Comparison of ENCODE assay signal across 8 cellular contexts in the genomic region with DNA sequence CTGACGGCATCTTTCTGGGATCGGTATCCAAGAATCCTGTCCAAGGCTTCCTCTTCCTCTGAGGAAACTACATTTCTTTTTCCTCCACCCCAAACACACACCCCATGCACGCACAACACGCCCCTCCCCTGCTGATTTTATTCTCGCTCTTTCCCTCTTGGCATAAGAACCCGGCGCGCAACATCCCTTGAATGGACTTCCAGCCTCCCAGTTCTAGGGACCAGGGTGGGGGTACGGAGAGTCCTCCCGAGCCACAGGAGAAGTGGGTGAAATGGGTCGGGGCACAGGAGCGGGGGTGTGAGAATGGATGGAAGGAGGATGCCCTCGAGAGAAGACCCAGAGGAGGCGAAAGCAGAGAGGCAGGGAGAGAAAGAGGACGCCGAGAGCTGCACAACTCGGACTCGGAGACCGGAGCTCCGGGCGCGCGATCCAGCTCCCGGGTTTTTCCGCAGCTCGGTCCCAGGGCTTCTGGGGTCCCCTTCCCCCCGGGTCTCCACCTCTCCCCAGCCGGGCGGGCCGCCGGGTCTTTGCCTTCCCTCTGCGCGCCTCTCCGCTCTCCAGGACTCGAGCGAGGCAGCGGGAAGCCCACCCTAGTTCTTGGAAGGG. TPM values are rescaled to one million over a fixed set of nuclear protein-coding genes. Genes with fewer than 3 reads are reported as not detected.
DNase-seq lines count a peak whose midpoint lies in the region; ATAC-seq and TF ChIP-seq lines count a peak whose summit lies in the region.

No MANE protein-coding gene starts in this region.

- peaks cover 2% of the 10 kb centered on the region for H3K36me3 Mint-ChIP-seq in T-helper 17 cell (ENCODE audit: low read depth)
- H3K36me3 Mint-ChIP-seq in stimulated activated memory B cell treated with anti-CD40 and anti-IgM and Interleukin-4, amounts not matched to agents 10 μg/mL and 1 μg/mL and 100 μg/mL, for 72 hours = no peaks in the 10 kb centered on the region

- intact Hi-C loops in right lobe of liver (cut with DNase I) = loop anchor here in 1 of 2 donors (10.0 kb wide), 1 partner anchor 103 kb away; no protein-coding TSS in a partner anchor

- peaks cover 64% of the 10 kb centered on the region for H3K27me3 Mint-ChIP-seq in T-helper 17 cell
- H3K27me3 Mint-ChIP-seq in stimulated activated memory B cell treated with anti-CD40 and anti-IgM and Interleukin-4, amounts not matched to agents 10 μg/mL and 1 μg/mL and 100 μg/mL, for 72 hours = peaks cover 38% of the 10 kb centered on the region

- peak overlapping the region; percentile 58 for H3K27ac ChIP-seq in ectodermal cell (ENCODE audit: insufficient read depth, low read depth, low read length, poor library complexity, severe bottlenecking)
- H3K27ac ChIP-seq in right lobe of liver = peak overlapping the region; percentile 18 to 73 (median 67)

- ATAC-seq in T-helper 17 cell = no peak
- peak; percentile 14 to 52 (median 22) for ATAC-seq in right lobe of liver
- no peak for ATAC-seq in stimulated activated memory B cell treated with anti-CD40 and anti-IgM and Interleukin-4, amounts not matched to agents 10 μg/mL and 1 μg/mL and 100 μg/mL, for 72 hours
- ATAC-seq in GM21576 (IDR thresholded peaks at IDR 0.05; ENCODE audit: unreplicated experiment) = no peak

- H3K4me3 Mint-ChIP-seq in T-helper 17 cell = peak overlapping the region; percentile 91
- peak overlapping the region; percentile 87 for H3K4me3 Mint-ChIP-seq in stimulated activated memory B cell treated with anti-CD40 and anti-IgM and Interleukin-4, amounts not matched to agents 10 μg/mL and 1 μg/mL and 100 μg/mL, for 72 hours

- H3K36me3 ChIP-seq in ectodermal cell (ENCODE audit: control insufficient read depth, insufficient read depth, low read length) (no peaks in the 10 kb centered on the region), right lobe of liver (no peaks in the 10 kb centered on the region)

- H3K9me3 ChIP-seq in T-helper 17 cell (ENCODE audit: control insufficient read depth, low read length, poor library complexity, severe bottlenecking) (no peaks in the 10 kb centered on the region), ectodermal cell (ENCODE audit: control insufficient read depth, low read length) (no peaks in the 10 kb centered on the region), right lobe of liver (no peaks in the 10 kb centered on the region)

- DNase-seq in AG10803 (ENCODE audit: low read depth) = peak; percentile 61
- peak; percentile 43 for DNase-seq in HK-2 (ENCODE audit: unreplicated experiment)
- peak in 2 of 3 donors; percentile 7 to 8 for DNase-seq in T-helper 17 cell
- DNase-seq in right lobe of liver = peak; percentile 59 to 76 (median 68)
- DNase-seq in GF-D8 (lab: John Stamatoyannopoulos, UW) = no peak

- TF ChIP-seq CTCF in AG10803 (conservative IDR thresholded peaks at IDR 0.05; ENCODE audit: low read length) (no peak), right lobe of liver (IDR thresholded peaks at IDR 0.05) (no peak)

- H3K4me3 ChIP-seq in AG10803 (ENCODE audit: low read length) (peak overlapping the region; percentile 77), ectodermal cell (ENCODE audit: insufficient read depth, low read depth, low read length) (peak overlapping the region; percentile 65), right lobe of liver (peak overlapping the region; percentile 45 to 65 (median 60))

- no peak for TF ChIP-seq POLR2A in right lobe of liver (IDR thresholded peaks at IDR 0.05)

- H3K9me3 Mint-ChIP-seq in stimulated activated memory B cell treated with anti-CD40 and anti-IgM and Interleukin-4, amounts not matched to agents 10 μg/mL and 1 μg/mL and 100 μg/mL, for 72 hours = no peaks in the 10 kb centered on the region

- peaks cover 23% of the 10 kb centered on the region for H3K4me1 ChIP-seq in ectodermal cell (ENCODE audit: control insufficient read depth, insufficient read depth, low read length)
- H3K4me1 ChIP-seq in right lobe of liver = peaks cover 0 to 13% (median 3%) of the 10 kb centered on the region in 4 donors

- peaks cover 13% of the 10 kb centered on the region for H3K27me3 ChIP-seq in ectodermal cell (ENCODE audit: control insufficient read depth, insufficient read depth, low read length, poor library complexity, severe bottlenecking)
- H3K27me3 ChIP-seq in right lobe of liver = no peaks in the 10 kb centered on the region

- WGBS in ectodermal cell, 2 experiments = 0% methylated on average over 37 of the region's 37 CpGs
- WGBS in right lobe of liver (ENCODE audit: insufficient coverage, low coverage, low lambda C conversion rate, missing lambda C conversion rate) = under 1% methylated on average over 27 of the region's 37 CpGs

- H3K27ac Mint-ChIP-seq in T-helper 17 cell = no peak overlapping the region
- peak overlapping the region; percentile 43 for H3K27ac Mint-ChIP-seq in stimulated activated memory B cell treated with anti-CD40 and anti-IgM and Interleukin-4, amounts not matched to agents 10 μg/mL and 1 μg/mL and 100 μg/mL, for 72 hours

- H3K4me1 Mint-ChIP-seq in T-helper 17 cell = peaks cover 15% of the 10 kb centered on the region
- H3K4me1 Mint-ChIP-seq in stimulated activated memory B cell treated with anti-CD40 and anti-IgM and Interleukin-4, amounts not matched to agents 10 μg/mL and 1 μg/mL and 100 μg/mL, for 72 hours = peaks cover 46% of the 10 kb centered on the region

RNA-seq across cellular contexts. Expression of gene LARGE1, which starts 1.4 kb away (rescaled TPM):
- total RNA-seq in T-helper 17 cell (1 to 10 TPM; 2.1 to 7.0 TPM), right lobe of liver (10 to 100 TPM; 12.2 to 28.3 (median 15.2) TPM)
- 32.7 TPM for polyA plus RNA-seq in ectodermal cell (2013, experiment 1 of 4)
- polyA plus RNA-seq in ectodermal cell (2013, experiment 2 of 4) = 33.8 TPM
- polyA plus RNA-seq in ectodermal cell (2013, experiment 3 of 4) = 25.0 TPM
- polyA plus RNA-seq in ectodermal cell (2013, experiment 4 of 4) = 28.8 TPM

Comparison
In these comparisons a context has a peak if more than half of its experiments do, and no peak if none do; other contexts are left out.
1. ATAC-seq: peak in right lobe of liver (4 of 4); none in T-helper 17 cell (single experiment), stimulated activated memory B cell treated with anti-CD40 and anti-IgM and Interleukin-4, amounts not matched to agents 10 μg/mL and 1 μg/mL and 100 μg/mL, for 72 hours (single experiment) and GM21576 (single experiment).
2. Peak in every context shown above with its lines, with median percentiles within 50 percentile points of each other: H3K4me3 ChIP-seq.